ENCODE assay signal across 2 cellular contexts in the genomic region with DNA sequence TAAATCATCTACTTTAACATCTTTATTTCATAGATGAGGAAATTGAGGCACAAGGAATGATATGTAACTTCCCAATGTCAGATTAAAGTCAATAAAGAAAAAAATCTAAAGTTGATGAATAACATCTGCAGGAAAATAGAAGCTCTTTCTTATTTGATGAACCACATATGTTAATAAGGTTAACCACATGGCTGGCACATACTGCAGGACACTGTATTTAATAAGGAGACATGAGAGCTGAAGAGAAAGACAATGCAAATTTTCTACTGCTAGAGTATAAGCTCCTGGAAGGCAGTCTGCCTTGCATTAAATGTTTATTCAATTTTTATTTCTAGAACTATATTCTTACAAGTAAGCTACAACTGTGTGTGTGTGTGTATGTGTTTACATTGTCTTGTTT.
TF ChIP-seq lines count a peak whose summit lies in the region.

No MANE protein-coding gene starts in this region.

TF ChIP-seq in GM12878, 131 proteins besides CTCF, POLR2A, EP300 and RAD21:
- TF ChIP-seq, protein P1, sequence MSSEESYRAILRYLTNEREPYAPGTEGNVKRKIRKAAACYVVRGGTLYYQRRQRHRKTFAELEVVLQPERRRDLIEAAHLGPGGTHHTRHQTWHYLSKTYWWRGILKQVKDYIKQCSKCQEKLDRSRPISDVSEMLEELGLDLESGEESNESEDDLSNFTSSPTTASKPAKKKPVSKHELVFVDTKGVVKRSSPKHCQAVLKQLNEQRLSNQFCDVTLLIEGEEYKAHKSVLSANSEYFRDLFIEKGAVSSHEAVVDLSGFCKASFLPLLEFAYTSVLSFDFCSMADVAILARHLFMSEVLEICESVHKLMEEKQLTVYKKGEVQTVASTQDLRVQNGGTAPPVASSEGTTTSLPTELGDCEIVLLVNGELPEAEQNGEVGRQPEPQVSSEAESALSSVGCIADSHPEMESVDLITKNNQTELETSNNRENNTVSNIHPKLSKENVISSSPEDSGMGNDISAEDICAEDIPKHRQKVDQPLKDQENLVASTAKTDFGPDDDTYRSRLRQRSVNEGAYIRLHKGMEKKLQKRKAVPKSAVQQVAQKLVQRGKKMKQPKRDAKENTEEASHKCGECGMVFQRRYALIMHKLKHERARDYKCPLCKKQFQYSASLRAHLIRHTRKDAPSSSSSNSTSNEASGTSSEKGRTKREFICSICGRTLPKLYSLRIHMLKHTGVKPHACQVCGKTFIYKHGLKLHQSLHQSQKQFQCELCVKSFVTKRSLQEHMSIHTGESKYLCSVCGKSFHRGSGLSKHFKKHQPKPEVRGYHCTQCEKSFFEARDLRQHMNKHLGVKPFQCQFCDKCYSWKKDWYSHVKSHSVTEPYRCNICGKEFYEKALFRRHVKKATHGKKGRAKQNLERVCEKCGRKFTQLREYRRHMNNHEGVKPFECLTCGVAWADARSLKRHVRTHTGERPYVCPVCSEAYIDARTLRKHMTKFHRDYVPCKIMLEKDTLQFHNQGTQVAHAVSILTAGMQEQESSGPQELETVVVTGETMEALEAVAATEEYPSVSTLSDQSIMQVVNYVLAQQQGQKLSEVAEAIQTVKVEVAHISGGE (CRISPR knock-in tag; IDR thresholded peaks at IDR 0.05), result no peak
- TF ChIP-seq ETV6 (conservative IDR thresholded peaks at IDR 0.05 in 1 of 2, IDR thresholded peaks at IDR 0.05 in 1 of 2; ENCODE audit: borderline replicate concordance in 1 of 2, low read depth in 1 of 2) (no peak), SIX5 (IDR thresholded peaks at IDR 0.05; ENCODE audit: low read depth, low read length, severe bottlenecking) (no peak), DPF2 (IDR thresholded peaks at IDR 0.05) (no peak), E2F8 (IDR thresholded peaks at IDR 0.05; ENCODE audit: low read depth, partially characterized antibody) (no peak), NFXL1 (IDR thresholded peaks at IDR 0.05; ENCODE audit: borderline replicate concordance) (no peak), YY1 (IDR thresholded peaks at IDR 0.05; ENCODE audit: low read depth, low read length) (no peak), BACH1 (IDR thresholded peaks at IDR 0.05; ENCODE audit: borderline replicate concordance) (no peak), MYC (IDR thresholded peaks at IDR 0.05; ENCODE audit: insufficient read depth, insufficient read length, insufficient replicate concordance, low read length, severe bottlenecking) (no peak)
- TF ChIP-seq, protein P2, sequence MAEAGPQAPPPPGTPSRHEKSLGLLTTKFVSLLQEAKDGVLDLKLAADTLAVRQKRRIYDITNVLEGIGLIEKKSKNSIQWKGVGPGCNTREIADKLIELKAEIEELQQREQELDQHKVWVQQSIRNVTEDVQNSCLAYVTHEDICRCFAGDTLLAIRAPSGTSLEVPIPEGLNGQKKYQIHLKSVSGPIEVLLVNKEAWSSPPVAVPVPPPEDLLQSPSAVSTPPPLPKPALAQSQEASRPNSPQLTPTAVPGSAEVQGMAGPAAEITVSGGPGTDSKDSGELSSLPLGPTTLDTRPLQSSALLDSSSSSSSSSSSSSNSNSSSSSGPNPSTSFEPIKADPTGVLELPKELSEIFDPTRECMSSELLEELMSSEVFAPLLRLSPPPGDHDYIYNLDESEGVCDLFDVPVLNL (IDR thresholded peaks at IDR 0.05; ENCODE audit: low read depth, low read length), result no peak

TF ChIP-seq in WTC11, 78 proteins besides CTCF, POLR2A, EP300 and RAD21:
- TF ChIP-seq RORB (CRISPR knock-in tag; IDR thresholded peaks at IDR 0.05) (no peak), SMAD4 (CRISPR knock-in tag; IDR thresholded peaks at IDR 0.05) (no peak), STAT6 (CRISPR knock-in tag; conservative IDR thresholded peaks at IDR 0.05; ENCODE audit: low read depth) (no peak)
TF ChIP-seq in WTC11: peak in this region for 0.
